In genomic region chr7:67114483-67115246, GRCh38 we compare ENCODE assay signal across 1 cellular context.
A peak's percentile ranks its signal among the peaks of the same experiment; 100 is the strongest.
TF ChIP-seq lines count a peak whose summit lies in the region.

No MANE protein-coding gene starts in this region.

TF ChIP-seq in K562, 482 proteins besides CTCF, POLR2A, EP300 and RAD21 (continued from another document):
- TF ChIP-seq L3MBTL2 (IDR thresholded peaks at IDR 0.05) = peak; percentile 64
- TF ChIP-seq PHF20 (IDR thresholded peaks at IDR 0.05; ENCODE audit: partially characterized antibody) = peak; percentile 43
- TF ChIP-seq HMBOX1 (IDR thresholded peaks at IDR 0.05) = peak; percentile 29; the same call in 1 of the 2 replicates
- TF ChIP-seq MEIS2 (IDR thresholded peaks at IDR 0.05; ENCODE audit: partially characterized antibody) = peak; percentile 24
- TF ChIP-seq FOXK2 (conservative IDR thresholded peaks at IDR 0.05 in 1 of 2, IDR thresholded peaks at IDR 0.05 in 1 of 2; ENCODE audit: low read depth in 2 of 2) = peak in 1 of 2 experiments; percentile 31; a peak in 1 of 4 replicates
- TF ChIP-seq MLLT1 (IDR thresholded peaks at IDR 0.05) = peak in 1 of 2 experiments; percentile 99; a peak in 2 of 4 replicates
- TF ChIP-seq ATF7 (IDR thresholded peaks at IDR 0.05) = 0 out of 2 replicates have a peak, but pooled peaks have one; percentile 24
- peak; percentile 98 for TF ChIP-seq ZBTB17 (CRISPR knock-in tag; IDR thresholded peaks at IDR 0.05)
- peak in 1 of 2 experiments; percentile 82; a peak in 2 of 4 replicates for TF ChIP-seq ZMIZ1 (IDR thresholded peaks at IDR 0.05; ENCODE audit: low read depth in 2 of 2, low read length in 2 of 2)
- TF ChIP-seq HCFC1 (IDR thresholded peaks at IDR 0.05; ENCODE audit: low read depth, low read length) = peak; percentile 7; the same call in 1 of the 2 replicates
- peak; percentile 77 for TF ChIP-seq ELF1 (tag; IDR thresholded peaks at IDR 0.05)
